Comparison of ENCODE assay signal across 23 cellular contexts in genomic region chr5:160183075-160183474, GRCh38. TPM values are rescaled to one million over a fixed set of nuclear protein-coding genes. Genes with fewer than 3 reads are reported as not detected.
DNase-seq lines count a peak whose midpoint lies in the region; ATAC-seq and TF ChIP-seq lines count a peak whose summit lies in the region.
"Had no signal": no experiment of that assay in that cellular context is flagged by ENCODE, and none has a peak within 500 bp of the region (broad histone marks: within the 10 kb centered on the region; RNA-seq: fewer than 3 reads in every experiment).

No MANE protein-coding gene starts in this region.

- peaks cover 15% of the 10 kb centered on the region for H3K36me3 Mint-ChIP-seq in glutamatergic neuron (ENCODE audit: unreplicated experiment)
- H3K36me3 Mint-ChIP-seq in stimulated activated effector memory CD8-positive, alpha-beta T cell treated with anti-CD3 and anti-CD28 coated beads, Interleukin-12 subunit alpha, Interleukin-12 subunit beta, amount 100 ng/mL, for 72 hours: no peaks in the 10 kb centered on the region

- H3K36me3 ChIP-seq in HEK293 (ENCODE audit: control insufficient read depth in 2 of 2, insufficient read depth in 1 of 2, low read length in 2 of 2) (no peaks in the 10 kb centered on the region), RWPE2 (ENCODE audit: low read depth) (no peaks in the 10 kb centered on the region)
- H3K36me3 ChIP-seq: esophagus muscularis mucosa, heart left ventricle had no signal

- H3K9me3 ChIP-seq in HEK293 (ENCODE audit: control insufficient read depth, insufficient read depth, low read depth, low read length) (no peaks in the 10 kb centered on the region), RWPE2 (ENCODE audit: severe bottlenecking) (peaks cover 7% of the 10 kb centered on the region)
- H3K9me3 ChIP-seq: esophagus muscularis mucosa, heart left ventricle had no signal

- CTCF ChIA-PET in HEK293 (lab: Yijun Ruan, JAX): no interaction called here

- peak overlapping the region; percentile 60 for H3K27ac Mint-ChIP-seq in glutamatergic neuron (ENCODE audit: unreplicated experiment)
- no peak overlapping the region for H3K27ac Mint-ChIP-seq in stimulated activated effector memory CD8-positive, alpha-beta T cell treated with anti-CD3 and anti-CD28 coated beads, Interleukin-12 subunit alpha, Interleukin-12 subunit beta, amount 100 ng/mL, for 72 hours
- H3K27ac Mint-ChIP-seq: activated CD8-positive, alpha-beta T cell treated with anti-CD3 and anti-CD28 coated beads, Interleukin-2, amount 10 ng/mL, durations not matched to agents 7 days and 5 days; progenitor cell of endocrine pancreas had no signal

- H3K4me1 Mint-ChIP-seq in glutamatergic neuron (ENCODE audit: low read depth, unreplicated experiment): peaks cover 18% of the 10 kb centered on the region
- H3K4me1 Mint-ChIP-seq in stimulated activated effector memory CD8-positive, alpha-beta T cell treated with anti-CD3 and anti-CD28 coated beads, Interleukin-12 subunit alpha, Interleukin-12 subunit beta, amount 100 ng/mL, for 72 hours: no peaks in the 10 kb centered on the region

- no peaks in the 10 kb centered on the region for H3K27me3 ChIP-seq in RWPE2 (ENCODE audit: insufficient read depth, poor library complexity, severe bottlenecking)
- H3K27me3 ChIP-seq: esophagus muscularis mucosa, heart left ventricle had no signal

- POLR2A ChIA-PET in HEK293 (lab: Yijun Ruan, JAX): no interaction called here

- H3K9me3 Mint-ChIP-seq in glutamatergic neuron (ENCODE audit: unreplicated experiment): peaks cover 9% of the 10 kb centered on the region
- H3K9me3 Mint-ChIP-seq in stimulated activated effector memory CD8-positive, alpha-beta T cell treated with anti-CD3 and anti-CD28 coated beads, Interleukin-12 subunit alpha, Interleukin-12 subunit beta, amount 100 ng/mL, for 72 hours: peaks cover 6% of the 10 kb centered on the region

- TF ChIP-seq CTCF in HEK293 (tag by site-specific recombination; IDR thresholded peaks at IDR 0.05): no peak
- TF ChIP-seq CTCF in RWPE2 (IDR thresholded peaks at IDR 0.05; ENCODE audit: poor library complexity, severe bottlenecking): no peak
- no peak for TF ChIP-seq CTCF in glutamatergic neuron (IDR thresholded peaks at IDR 0.05; ENCODE audit: partially characterized antibody, unreplicated experiment)

- H3K27me3 Mint-ChIP-seq in glutamatergic neuron (ENCODE audit: unreplicated experiment): peaks cover 15% of the 10 kb centered on the region
- H3K27me3 Mint-ChIP-seq: progenitor cell of endocrine pancreas had no signal

- peak; percentile 57; the same call in 2 of the 3 replicates for ATAC-seq in RWPE2 (ENCODE audit: low read depth)
- peak; percentile 42 for ATAC-seq in stimulated activated effector memory CD8-positive, alpha-beta T cell treated with anti-CD3 and anti-CD28 coated beads, Interleukin-12 subunit alpha, Interleukin-12 subunit beta, amount 100 ng/mL, for 72 hours
- no peak for ATAC-seq in HG03108 (IDR thresholded peaks at IDR 0.05; ENCODE audit: unreplicated experiment)
- ATAC-seq: activated CD8-positive, alpha-beta T cell treated with anti-CD3 and anti-CD28 coated beads, Interleukin-2, amount 10 ng/mL, durations not matched to agents 7 days and 5 days; Right ventricle myocardium inferior had no signal

- no peaks in the 10 kb centered on the region for H3K4me1 ChIP-seq in HEK293 (ENCODE audit: control insufficient read depth, insufficient read depth, low read length)
- H3K4me1 ChIP-seq in RWPE2 (ENCODE audit: insufficient read depth, poor library complexity, severe bottlenecking): peaks cover 4% of the 10 kb centered on the region

- H3K27ac ChIP-seq in HEK293 (ENCODE audit: extremely low read depth, low read depth, low read length) (no peak overlapping the region), RWPE2 (ENCODE audit: poor library complexity, severe bottlenecking) (no peak overlapping the region)
- H3K27ac ChIP-seq: esophagus muscularis mucosa, heart left ventricle had no signal

- H3K4me3 ChIP-seq in HEK293 (ENCODE audit: low read depth, low read length): no peak overlapping the region
- no peak overlapping the region for H3K4me3 ChIP-seq in RWPE2 (ENCODE audit: severe bottlenecking)
- H3K4me3 ChIP-seq: esophagus muscularis mucosa, heart left ventricle, lung, smooth muscle cell had no signal

- H3K4me3 Mint-ChIP-seq in glutamatergic neuron (ENCODE audit: unreplicated experiment): no peak overlapping the region
- no peak overlapping the region for H3K4me3 Mint-ChIP-seq in stimulated activated effector memory CD8-positive, alpha-beta T cell treated with anti-CD3 and anti-CD28 coated beads, Interleukin-12 subunit alpha, Interleukin-12 subunit beta, amount 100 ng/mL, for 72 hours
- H3K4me3 Mint-ChIP-seq: activated CD8-positive, alpha-beta T cell treated with anti-CD3 and anti-CD28 coated beads, Interleukin-2, amount 10 ng/mL, durations not matched to agents 7 days and 5 days; naive B cell had no signal

- DNase-seq in RWPE2 (ENCODE audit: low spot score): no peak
- no peak for DNase-seq in glutamatergic neuron
- DNase-seq in stimulated activated effector memory CD8-positive, alpha-beta T cell treated with anti-CD3 and anti-CD28 coated beads, Interleukin-12 subunit alpha, Interleukin-12 subunit beta, amount 100 ng/mL, for 72 hours (ENCODE audit: low spot score in 2 of 2): no peak
- DNase-seq in activated naive CD4-positive, alpha-beta T cell treated with anti-CD3 and anti-CD28 coated beads, Interleukin-2, amount 50 U/mL, for 16 hours: no peak
- DNase-seq in activated gamma-delta T cell (lab: John Stamatoyannopoulos, UW): no peak
- DNase-seq: activated CD8-positive, alpha-beta T cell treated with anti-CD3 and anti-CD28 coated beads, Interleukin-2, amount 10 ng/mL, durations not matched to agents 7 days and 5 days; activated T-cell treated with anti-CD3 and anti-CD28 coated beads, Interleukin-2, amount 50 U/mL, for 48 hours; heart left ventricle; naive B cell; NCI-H1694 treated with DMSO at 0.1 percent for 48 hours; NCI-H446; NK-92 treated with Interleukin-12 subunit alpha and Interleukin-12 subunit beta, amount 100 ng/mL, for 24 hours; stimulated activated CD8-positive, alpha-beta memory T cell treated with anti-CD3 and anti-CD28 coated beads, Interleukin-4, amount 100 ng/mL, for 48 hours; substantia nigra; T-helper 1 cell had no signal

TF ChIP-seq in HEK293, 187 proteins besides CTCF, POLR2A, EP300 and RAD21:
- TF ChIP-seq ZNF514 (tag by site-specific recombination; IDR thresholded peaks at IDR 0.05) (no peak), WT1 (tag by site-specific recombination; IDR thresholded peaks at IDR 0.05) (no peak), ZNF600 (tag by site-specific recombination; IDR thresholded peaks at IDR 0.05) (peak; percentile 64; the same call in 1 of the 2 replicates), ZNF366 (tag by site-specific recombination; conservative IDR thresholded peaks at IDR 0.05) (no peak), ZNF335 (tag by site-specific recombination; conservative IDR thresholded peaks at IDR 0.05) (no peak), ZNF214 (tag by site-specific recombination; IDR thresholded peaks at IDR 0.05; ENCODE audit: borderline replicate concordance) (no peak), ZNF549 (tag by site-specific recombination; IDR thresholded peaks at IDR 0.05) (no peak), GLIS2 (tag by site-specific recombination; IDR thresholded peaks at IDR 0.05) (no peak)

RNA-seq across cellular contexts. Expression of gene FABP6, which starts 46.2 kb away (rescaled TPM):
- 7.7 TPM for total RNA-seq in glutamatergic neuron (ENCODE audit: unreplicated experiment)
- total RNA-seq: activated CD8-positive, alpha-beta T cell treated with anti-CD3 and anti-CD28 coated beads, Interleukin-2, amount 10 ng/mL, durations not matched to agents 7 days and 5 days; dermis microvascular lymphatic vessel endothelial cell; esophagus muscularis mucosa; smooth muscle cell had no signal
